2 cellular contexts compared by ENCODE assay signal in the genomic region with DNA sequence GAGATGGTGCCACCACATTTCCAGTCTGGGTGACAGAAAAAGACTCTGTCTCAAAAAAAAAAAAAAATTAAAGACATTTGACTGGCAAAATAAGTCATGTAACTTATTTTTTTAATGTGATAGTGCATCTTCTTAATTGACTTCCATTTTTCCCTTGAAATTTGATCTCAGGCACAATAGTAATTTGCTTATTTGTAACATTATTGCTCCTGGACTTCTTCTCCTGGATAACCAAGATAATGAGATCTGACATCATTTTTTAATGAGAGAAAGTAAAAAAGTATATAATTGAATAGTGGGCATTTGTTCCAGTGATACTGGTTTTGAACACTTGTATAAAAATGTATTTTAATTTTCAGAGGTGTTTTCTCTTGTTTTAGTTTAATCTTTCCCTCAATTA.
TF ChIP-seq lines count a peak whose summit lies in the region.

No MANE protein-coding gene starts in this region.

TF ChIP-seq in IMR-90, 13 proteins besides CTCF, POLR2A, EP300 and RAD21:
- TF ChIP-seq MXI1 (IDR thresholded peaks at IDR 0.05; ENCODE audit: borderline replicate concordance, low read depth, low read length) (no peak), MAFK (IDR thresholded peaks at IDR 0.05; ENCODE audit: low read depth, low read length) (no peak), MAZ (IDR thresholded peaks at IDR 0.05; ENCODE audit: borderline replicate concordance, low read depth, low read length) (no peak), CHD1 (IDR thresholded peaks at IDR 0.05; ENCODE audit: low read depth, low read length) (no peak), FOS (IDR thresholded peaks at IDR 0.05; ENCODE audit: low read depth, low read length) (no peak), CEBPB (IDR thresholded peaks at IDR 0.05; ENCODE audit: low read depth, low read length) (no peak), NFE2L2 (IDR thresholded peaks at IDR 0.05; ENCODE audit: low read depth, low read length) (no peak)
- TF ChIP-seq, protein P1, sequence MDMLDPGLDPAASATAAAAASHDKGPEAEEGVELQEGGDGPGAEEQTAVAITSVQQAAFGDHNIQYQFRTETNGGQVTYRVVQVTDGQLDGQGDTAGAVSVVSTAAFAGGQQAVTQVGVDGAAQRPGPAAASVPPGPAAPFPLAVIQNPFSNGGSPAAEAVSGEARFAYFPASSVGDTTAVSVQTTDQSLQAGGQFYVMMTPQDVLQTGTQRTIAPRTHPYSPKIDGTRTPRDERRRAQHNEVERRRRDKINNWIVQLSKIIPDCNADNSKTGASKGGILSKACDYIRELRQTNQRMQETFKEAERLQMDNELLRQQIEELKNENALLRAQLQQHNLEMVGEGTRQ (IDR thresholded peaks at IDR 0.05; ENCODE audit: low read depth, low read length), result no peak
- TF ChIP-seq, protein P2, sequence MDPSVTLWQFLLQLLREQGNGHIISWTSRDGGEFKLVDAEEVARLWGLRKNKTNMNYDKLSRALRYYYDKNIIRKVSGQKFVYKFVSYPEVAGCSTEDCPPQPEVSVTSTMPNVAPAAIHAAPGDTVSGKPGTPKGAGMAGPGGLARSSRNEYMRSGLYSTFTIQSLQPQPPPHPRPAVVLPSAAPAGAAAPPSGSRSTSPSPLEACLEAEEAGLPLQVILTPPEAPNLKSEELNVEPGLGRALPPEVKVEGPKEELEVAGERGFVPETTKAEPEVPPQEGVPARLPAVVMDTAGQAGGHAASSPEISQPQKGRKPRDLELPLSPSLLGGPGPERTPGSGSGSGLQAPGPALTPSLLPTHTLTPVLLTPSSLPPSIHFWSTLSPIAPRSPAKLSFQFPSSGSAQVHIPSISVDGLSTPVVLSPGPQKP (IDR thresholded peaks at IDR 0.05; ENCODE audit: borderline replicate concordance, low read depth, low read length), result no peak
TF ChIP-seq in IMR-90: peak in this region for 0.

TF ChIP-seq in SK-N-SH, 30 proteins besides CTCF, POLR2A, EP300 and RAD21:
- TF ChIP-seq SIN3A (IDR thresholded peaks at IDR 0.05; ENCODE audit: borderline replicate concordance, low read depth, low read length) (no peak), TCF12 (IDR thresholded peaks at IDR 0.05) (peak; percentile 54), POLR2AphosphoS5 (IDR thresholded peaks at IDR 0.05; ENCODE audit: low read depth, low read length) (peak; percentile 26; the same call in 1 of the 2 replicates)
